ENCODE assay signal across 23 cellular contexts in the genomic region with DNA sequence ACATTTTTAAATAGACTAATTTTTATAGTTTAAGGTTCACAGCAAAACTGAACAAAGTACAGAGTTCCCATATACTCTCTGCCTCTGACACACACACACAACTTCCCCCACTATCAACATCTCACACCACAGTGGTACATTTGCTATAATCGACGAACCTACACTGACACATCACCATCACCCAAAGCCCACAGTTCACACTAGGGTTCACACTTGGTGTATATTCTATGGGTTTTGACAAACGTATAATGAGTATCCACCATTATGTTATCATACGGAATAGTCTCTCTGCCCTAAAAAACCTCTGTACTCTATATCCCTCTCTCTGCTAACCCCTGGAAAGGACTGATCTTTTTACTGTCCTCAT. TPM values are rescaled to one million over a fixed set of nuclear protein-coding genes. Genes with fewer than 3 reads are reported as not detected.
DNase-seq lines count a peak whose midpoint lies in the region; ATAC-seq, FAIRE-seq and TF ChIP-seq lines count a peak whose summit lies in the region.
"Had no signal": no experiment of that assay in that cellular context is flagged by ENCODE, and none has a peak within 500 bp of the region (broad histone marks: within the 10 kb centered on the region; RNA-seq: fewer than 3 reads in every experiment).

No MANE protein-coding gene starts in this region.

- H3K36me3 Mint-ChIP-seq in activated naive CD4-positive, alpha-beta T cell treated with anti-CD3 and anti-CD28 coated beads, Interleukin-2, amount 50 U/mL, for 24 hours, result peaks cover 19% of the 10 kb centered on the region
- H3K36me3 Mint-ChIP-seq in stimulated activated memory B cell treated with anti-CD40 and anti-IgM and Interleukin-4, amounts not matched to agents 10 μg/mL and 1 μg/mL and 100 μg/mL, for 72 hours, result peaks cover 24% of the 10 kb centered on the region
- H3K36me3 Mint-ChIP-seq: naive B cell had no signal

- DNase-seq in activated naive CD4-positive, alpha-beta T cell treated with anti-CD3 and anti-CD28 coated beads, Interleukin-2, amount 50 U/mL, for 16 hours, result no peak
- DNase-seq in H1 (ENCODE audit: low read depth in 1 of 2, low spot score in 2 of 2), result no peak
- no peak for DNase-seq in activated CD4-positive, CD25-positive, alpha-beta regulatory T cell treated with anti-CD3 and anti-CD28 coated beads, Interleukin-2, amount 50 U/mL, for 72 hours
- DNase-seq: activated CD4-positive, alpha-beta T cell treated with anti-CD3 and anti-CD28 coated beads for 1 hour; activated CD8-positive, alpha-beta memory T cell treated with anti-CD3 and anti-CD28 coated beads, Interleukin-2, amount 50 U/mL, for 4 hours; activated gamma-delta T cell; dorsolateral prefrontal cortex; Karpas-422; left cardiac atrium; naive B cell; NCI-H1048; NCI-H187 treated with DMSO at 0.1 percent for 48 hours; NCI-H748 treated with DMSO at 0.1 percent for 48 hours; ovary; upper lobe of left lung had no signal

- H2BK5ac ChIP-seq in H1 (ENCODE audit: low read depth, low read length), result peak overlapping the region; percentile 54

- peak overlapping the region; percentile 26 for H3K27ac Mint-ChIP-seq in activated naive CD4-positive, alpha-beta T cell treated with anti-CD3 and anti-CD28 coated beads, Interleukin-2, amount 50 U/mL, for 24 hours
- peak overlapping the region; percentile 12 for H3K27ac Mint-ChIP-seq in stimulated activated memory B cell treated with anti-CD40 and anti-IgM and Interleukin-4, amounts not matched to agents 10 μg/mL and 1 μg/mL and 100 μg/mL, for 72 hours

- H3K36me3 ChIP-seq in HUES6 (ENCODE audit: control insufficient read depth, insufficient read depth, low read length) (peaks cover 41% of the 10 kb centered on the region), H1 (ENCODE audit: control insufficient read depth in 2 of 4, insufficient read depth in 4 of 4, low read length in 3 of 4) (peaks cover 0 to 23% (median 11%) of the 10 kb centered on the region in 4 experiments; a peak in 5 of 8 replicates)
- H3K36me3 ChIP-seq: ovary had no signal

- no peak overlapping the region for H3K56ac ChIP-seq in H1 (replicated peaks; ENCODE audit: insufficient read length, low read depth, low read length)

- 0 out of 2 replicates have a peak overlapping the region, but pooled peaks have one; percentile 73 for H3K18ac ChIP-seq in H1 (ENCODE audit: extremely low read depth, low read length)

- H2AFZ ChIP-seq in H1 (ENCODE audit: low read length), result no peak overlapping the region

- H4K8ac ChIP-seq in H1 (ENCODE audit: extremely low read depth, insufficient read depth, low read length), result no peak overlapping the region

- H3K9me3 Mint-ChIP-seq in activated naive CD4-positive, alpha-beta T cell treated with anti-CD3 and anti-CD28 coated beads, Interleukin-2, amount 50 U/mL, for 24 hours, result no peaks in the 10 kb centered on the region
- peaks cover 2% of the 10 kb centered on the region for H3K9me3 Mint-ChIP-seq in stimulated activated memory B cell treated with anti-CD40 and anti-IgM and Interleukin-4, amounts not matched to agents 10 μg/mL and 1 μg/mL and 100 μg/mL, for 72 hours

- no peak for TF ChIP-seq RAD21 in H1 (IDR thresholded peaks at IDR 0.05 in 1 of 2, conservative IDR thresholded peaks at IDR 0.05 in 1 of 2; ENCODE audit: low read depth in 2 of 2, low read length in 2 of 2)

- no peak for TF ChIP-seq CTCF in H1 (IDR thresholded peaks at IDR 0.05; ENCODE audit: control extremely low read depth in 1 of 3, insufficient read depth in 1 of 3, low read depth in 1 of 3, low read length in 3 of 3)

- no peak for FAIRE-seq in H1 (lab: Jason Lieb, UNC)
- FAIRE-seq: GM18507 had no signal

- H2BK15ac ChIP-seq in H1 (ENCODE audit: low read length), result no peak overlapping the region

- H3K79me1 ChIP-seq in H1 (ENCODE audit: low read depth, low read length), result no peaks in the 10 kb centered on the region

- H3K4me3 ChIP-seq in HUES6 (ENCODE audit: low read depth, low read length) (no peak overlapping the region), H1 (ENCODE audit: extremely low read depth in 1 of 4, insufficient read depth in 2 of 4, low read depth in 3 of 4, low read length in 4 of 4) (no peak overlapping the region)
- H3K4me3 ChIP-seq: BLaER1 treated with 17β-estradiol and CSF1 and Interleukin-3, amounts not matched to agents 10 nM and 100 nM; dorsolateral prefrontal cortex; ovary; right atrium auricular region; upper lobe of left lung had no signal

- no peak overlapping the region for H4K5ac ChIP-seq in H1 (ENCODE audit: insufficient read length, low read depth, low read length)

- ATAC-seq in stimulated activated memory B cell treated with anti-CD40 and anti-IgM and Interleukin-4, amounts not matched to agents 10 μg/mL and 1 μg/mL and 100 μg/mL, for 72 hours, result no peak
- ATAC-seq in HG03342 (IDR thresholded peaks at IDR 0.05; ENCODE audit: unreplicated experiment) (no peak), HG02885 (IDR thresholded peaks at IDR 0.05; ENCODE audit: poor library complexity, unreplicated experiment) (no peak)
- ATAC-seq: left cardiac atrium had no signal

- no peaks in the 10 kb centered on the region for H3K23me2 ChIP-seq in H1 (ENCODE audit: low read depth, low read length)

- no peak for TF ChIP-seq EP300 in H1 (IDR thresholded peaks at IDR 0.05; ENCODE audit: borderline replicate concordance in 1 of 2, low read depth in 2 of 2, low read length in 2 of 2)

- H3K27ac ChIP-seq in HUES6 (ENCODE audit: low read depth, low read length) (peak overlapping the region; percentile 94; the same call in 1 of the 2 replicates), H1 (ENCODE audit: low read depth, low read length) (peak overlapping the region; percentile 80; the same call in 1 of the 2 replicates)
- H3K27ac ChIP-seq: ovary had no signal

- H3K4ac ChIP-seq in H1 (replicated peaks; ENCODE audit: insufficient read length, low read depth, low read length), result peak overlapping the region; percentile 92

- H3K14ac ChIP-seq in H1 (ENCODE audit: insufficient read length), result no peak overlapping the region

- H2BK12ac ChIP-seq in H1 (ENCODE audit: low read depth, low read length), result peak overlapping the region; percentile 65

- peaks cover 63% of the 10 kb centered on the region for H3K4me1 Mint-ChIP-seq in activated naive CD4-positive, alpha-beta T cell treated with anti-CD3 and anti-CD28 coated beads, Interleukin-2, amount 50 U/mL, for 24 hours
- peaks cover 36% of the 10 kb centered on the region for H3K4me1 Mint-ChIP-seq in stimulated activated memory B cell treated with anti-CD40 and anti-IgM and Interleukin-4, amounts not matched to agents 10 μg/mL and 1 μg/mL and 100 μg/mL, for 72 hours

- H3K27me3 ChIP-seq in HUES6 (ENCODE audit: control insufficient read depth, insufficient read depth, low read length), result no peaks in the 10 kb centered on the region
- no peaks in the 10 kb centered on the region for H3K27me3 ChIP-seq in H1 (replicated peaks in 1 of 4; ENCODE audit: control insufficient read depth in 3 of 4, extremely low read depth in 1 of 4, insufficient read depth in 3 of 4, low read length in 3 of 4)
- H3K27me3 ChIP-seq: BLaER1 treated with 17β-estradiol and CSF1 and Interleukin-3, amounts not matched to agents 10 nM and 100 nM; dorsolateral prefrontal cortex; ovary; right atrium auricular region; upper lobe of left lung had no signal

- TF ChIP-seq POLR2A in H1 (IDR thresholded peaks at IDR 0.05; ENCODE audit: control extremely low read depth in 1 of 2, low read depth in 2 of 2, low read length in 2 of 2), result no peak

- peak overlapping the region; percentile 98 for H2BK20ac ChIP-seq in H1 (ENCODE audit: low read length)

- H3K79me2 ChIP-seq in H1 (ENCODE audit: control insufficient read depth in 1 of 2, insufficient read depth in 2 of 2, low read length in 2 of 2), result peaks cover 0 to 82% of the 10 kb centered on the region in 2 experiments; a peak in 3 of 4 replicates

- H3K4me2 ChIP-seq in H1 (ENCODE audit: insufficient read depth in 1 of 2, low read depth in 2 of 2, low read length in 2 of 2), result peak overlapping the region in 1 of 2 experiments; percentile 57; a peak in 2 of 4 replicates

- H3K9ac ChIP-seq in HUES6 (ENCODE audit: low read length) (no peak overlapping the region), H1 (replicated peaks in 1 of 4; ENCODE audit: extremely low read depth in 1 of 4, low read depth in 3 of 4, low read length in 3 of 4) (no peak overlapping the region)
- H3K9ac ChIP-seq: BLaER1 treated with 17β-estradiol and CSF1 and Interleukin-3, amounts not matched to agents 10 nM and 100 nM had no signal

- H4K20me1 ChIP-seq in H1 (replicated peaks in 1 of 2; ENCODE audit: control insufficient read depth in 1 of 2, insufficient read depth in 2 of 2, low read length in 2 of 2), result no peaks in the 10 kb centered on the region

- H2AK5ac ChIP-seq in H1 (ENCODE audit: low read depth, low read length), result peak overlapping the region; percentile 92; the same call in 1 of the 2 replicates

- peaks cover 23% of the 10 kb centered on the region for H3K4me1 ChIP-seq in HUES6 (ENCODE audit: control insufficient read depth, insufficient read depth, low read length)
- H3K4me1 ChIP-seq in H1 (replicated peaks in 1 of 4; ENCODE audit: control insufficient read depth in 3 of 4, insufficient read depth in 4 of 4, low read length in 3 of 4), result peaks cover 2 to 9% (median 7%) of the 10 kb centered on the region in 4 experiments; a peak in 5 of 7 replicates

- H4K91ac ChIP-seq in H1 (replicated peaks; ENCODE audit: insufficient read length, low read length), result peak overlapping the region; percentile 88

- CTCF ChIA-PET in H1 (lab: Charles Lee; ENCODE audit: partially characterized antibody), result interaction anchor here (0.7 to 6.8 kb wide), 7 partner anchors 10 to 259 kb away, joined by 4 to 66 read pairs (median 8); no protein-coding TSS in a partner anchor

- peaks cover 31% of the 10 kb centered on the region for H3K9me3 ChIP-seq in HUES6 (ENCODE audit: control insufficient read depth, insufficient read depth, low read depth, low read length)
- peaks cover 4 to 7% of the 10 kb centered on the region in 2 experiments for H3K9me3 ChIP-seq in H1 (ENCODE audit: insufficient read depth in 2 of 2, low read depth in 1 of 2, low read length in 1 of 2)
- H3K9me3 ChIP-seq: ovary, right atrium auricular region, upper lobe of left lung had no signal

- H3K27me3 Mint-ChIP-seq in activated naive CD4-positive, alpha-beta T cell treated with anti-CD3 and anti-CD28 coated beads, Interleukin-2, amount 50 U/mL, for 24 hours, result no peaks in the 10 kb centered on the region
- no peaks in the 10 kb centered on the region for H3K27me3 Mint-ChIP-seq in stimulated activated memory B cell treated with anti-CD40 and anti-IgM and Interleukin-4, amounts not matched to agents 10 μg/mL and 1 μg/mL and 100 μg/mL, for 72 hours
- H3K27me3 Mint-ChIP-seq: naive B cell had no signal

- no peak overlapping the region for H3K4me3 Mint-ChIP-seq in activated naive CD4-positive, alpha-beta T cell treated with anti-CD3 and anti-CD28 coated beads, Interleukin-2, amount 50 U/mL, for 24 hours
- no peak overlapping the region for H3K4me3 Mint-ChIP-seq in stimulated activated memory B cell treated with anti-CD40 and anti-IgM and Interleukin-4, amounts not matched to agents 10 μg/mL and 1 μg/mL and 100 μg/mL, for 72 hours
- H3K4me3 Mint-ChIP-seq: naive B cell had no signal

- WGBS in H1 (ENCODE audit: extremely low coverage in 1 of 2, insufficient coverage in 1 of 2, insufficient read length in 1 of 2, insufficient replicate concordance in 2 of 2, low coverage in 1 of 2, low lambda C conversion rate in 2 of 2, missing lambda C conversion rate in 1 of 2), 2 experiments, result 91% methylated on average over 4 of the region's 4 CpGs; no CpG with 5 or more reads in 1 of the 2 experiments

- H2BK120ac ChIP-seq in H1 (replicated peaks; ENCODE audit: low read depth, low read length), result peak overlapping the region; percentile 97

- no peak overlapping the region for H3K23ac ChIP-seq in H1 (ENCODE audit: insufficient read length)

- POLR2A ChIA-PET in H1 (lab: Charles Lee; ENCODE audit: partially characterized antibody), result interaction anchor here (1.0 to 1.7 kb wide), 6 partner anchors 9 to 58 kb away, joined by 3 to 10 read pairs (median 4); a partner anchor contains a TSS

RNA-seq across cellular contexts. Expression of a gene that starts 15.6 kb away (rescaled TPM):
- total RNA-seq in H1 (2021; fragmentation: NEBNext Ultra II Directional; extraction: Animal tissue kit (Norgen Biotek cat#: 25700)), result 65.8 and 71.0 TPM in 2 replicates
- 10.5 TPM in 2 replicates for polyA plus RNA-seq in H1 (2011; rRNA removed)
- polyA plus RNA-seq in H1 (2011; cell fraction: cytosol; rRNA removed), result 16.6 TPM
- 7.8 TPM for polyA plus RNA-seq in H1 (2011; cell fraction: nucleus; rRNA removed)
- 23.8 to 56.6 TPM (median 32.7 TPM) in 4 replicates for polyA plus RNA-seq in H1 (2012, experiment 1 of 2)
- polyA plus RNA-seq in H1 (2012, experiment 2 of 2), result 3.2 TPM
- polyA plus RNA-seq in H1 (2013, experiment 1 of 2), result 48.6 TPM
- polyA plus RNA-seq in H1 (2013, experiment 2 of 2), result 54.2 TPM
- 25.3 and 42.6 TPM in 2 replicates for polyA minus RNA-seq in H1 (2011; rRNA and poly(A)+ RNA removed)
- 12.8 TPM for polyA minus RNA-seq in H1 (2011; cell fraction: cytosol; rRNA and poly(A)+ RNA removed)
- polyA minus RNA-seq in H1 (2011; cell fraction: nucleus; rRNA and poly(A)+ RNA removed), result 20.3 TPM

RNA-seq across cellular contexts. Expression of a gene that starts 25.4 kb away (rescaled TPM):
- total RNA-seq in H1 (2021; fragmentation: NEBNext Ultra II Directional; extraction: Animal tissue kit (Norgen Biotek cat#: 25700)), result 456 and 468 TPM in 2 replicates
- 198 and 262 TPM in 2 replicates for polyA plus RNA-seq in H1 (2011; rRNA removed)
- 257 TPM for polyA plus RNA-seq in H1 (2011; cell fraction: cytosol; rRNA removed)
- 167 TPM for polyA plus RNA-seq in H1 (2011; cell fraction: nucleus; rRNA removed)
- 351 to 525 TPM (median 436 TPM) in 4 replicates for polyA plus RNA-seq in H1 (2012, experiment 1 of 2)
- polyA plus RNA-seq in H1 (2012, experiment 2 of 2), result 2,411 TPM
- 1,987 TPM for polyA plus RNA-seq in H1 (2013, experiment 1 of 2)
- polyA plus RNA-seq in H1 (2013, experiment 2 of 2), result 1,925 TPM
- 31.6 and 33.7 TPM in 2 replicates for polyA minus RNA-seq in H1 (2011; rRNA and poly(A)+ RNA removed)
- 32.1 TPM for polyA minus RNA-seq in H1 (2011; cell fraction: cytosol; rRNA and poly(A)+ RNA removed)
- polyA minus RNA-seq in H1 (2011; cell fraction: nucleus; rRNA and poly(A)+ RNA removed), result 48.3 TPM
